ENCODE assay signal across 32 cellular contexts in genomic region chr10:11498399-11498798, GRCh38.
"Had no signal": no experiment of that assay in that cellular context is flagged by ENCODE, and none has a peak within 500 bp of the region (broad histone marks: within the 10 kb centered on the region; RNA-seq: fewer than 3 reads in every experiment).

No MANE protein-coding gene starts in this region.

- H3K36me3 ChIP-seq: MG63, SJSA1 had no signal

- H3K9me2 ChIP-seq: SK-N-SH had no signal

- H3K27me3 ChIP-seq: MG63, Peyer's patch, SJSA1 had no signal

- H3K4me1 ChIP-seq: Peyer's patch, SJSA1 had no signal

- H3K4me2 ChIP-seq: SK-N-SH had no signal

- H3K4me3 ChIP-seq: MG63, Peyer's patch, SJSA1 had no signal

- H3K27ac ChIP-seq: Peyer's patch, SJSA1 had no signal

- DNase-seq: Kasumi-1, MG63, NCI-H1048, NCI-H1092 treated with DMSO at 0.1 percent for 48 hours, NCI-H1105 treated with DMSO at 0.1 percent for 48 hours, NCI-H1417, NCI-H1436, NCI-H146, NCI-H1694, NCI-H187, NCI-H1930, NCI-H2029 treated with DMSO at 0.1 percent for 48 hours, NCI-H2081 treated with DMSO at 0.1 percent for 48 hours, NCI-H2107, NCI-H2171, NCI-H226, NCI-H446 treated with DMSO at 0.1 percent for 48 hours, NCI-H510A, NCI-H524, NCI-H526, NCI-H69, NCI-H748 treated with DMSO at 0.1 percent for 48 hours, NCI-H82, OCI-M1, PC-3, Peyer's patch, Right ventricle myocardium superior, RPMI8226, SHP77 treated with DMSO at 0.1 percent for 48 hours, SK-N-SH, SW 1271 had no signal

- H3K9me3 ChIP-seq: MG63, Peyer's patch, SJSA1, SK-N-SH had no signal

- ATAC-seq: PC-3 had no signal
